In the genomic region with DNA sequence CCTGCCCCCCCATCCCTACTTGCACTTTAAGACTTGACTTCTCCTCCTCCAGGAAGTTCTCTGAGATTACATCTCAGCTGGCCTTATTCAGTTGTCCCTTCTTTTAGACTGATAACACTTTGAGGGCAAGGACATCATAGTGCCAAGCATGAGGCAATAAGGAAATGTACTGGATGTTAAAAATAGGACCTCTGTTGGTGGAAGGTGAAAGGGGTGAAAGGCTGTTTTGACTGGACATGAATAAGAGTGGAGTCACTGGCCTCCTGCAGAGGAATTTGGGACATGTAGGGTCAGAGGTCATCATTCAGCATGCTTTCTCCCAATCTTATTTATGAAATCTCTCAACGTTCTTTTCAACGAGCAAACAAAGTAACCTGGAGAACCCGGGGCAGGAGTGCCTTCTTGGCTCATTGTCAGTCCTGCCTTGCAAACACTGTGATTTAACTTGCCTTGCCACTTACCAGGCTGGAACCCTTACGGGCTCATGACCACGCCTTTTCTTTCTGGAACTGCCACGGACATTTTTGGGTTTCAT, we compare ENCODE assay signal across 1 cellular context.
TF ChIP-seq lines count a peak whose summit lies in the region.

No MANE protein-coding gene starts in this region.

TF ChIP-seq in K562, 482 proteins besides CTCF, POLR2A, EP300 and RAD21 (continued from another document):
- no peak for TF ChIP-seq TRIM25 (IDR thresholded peaks at IDR 0.05; ENCODE audit: borderline replicate concordance)
- TF ChIP-seq, protein P1, sequence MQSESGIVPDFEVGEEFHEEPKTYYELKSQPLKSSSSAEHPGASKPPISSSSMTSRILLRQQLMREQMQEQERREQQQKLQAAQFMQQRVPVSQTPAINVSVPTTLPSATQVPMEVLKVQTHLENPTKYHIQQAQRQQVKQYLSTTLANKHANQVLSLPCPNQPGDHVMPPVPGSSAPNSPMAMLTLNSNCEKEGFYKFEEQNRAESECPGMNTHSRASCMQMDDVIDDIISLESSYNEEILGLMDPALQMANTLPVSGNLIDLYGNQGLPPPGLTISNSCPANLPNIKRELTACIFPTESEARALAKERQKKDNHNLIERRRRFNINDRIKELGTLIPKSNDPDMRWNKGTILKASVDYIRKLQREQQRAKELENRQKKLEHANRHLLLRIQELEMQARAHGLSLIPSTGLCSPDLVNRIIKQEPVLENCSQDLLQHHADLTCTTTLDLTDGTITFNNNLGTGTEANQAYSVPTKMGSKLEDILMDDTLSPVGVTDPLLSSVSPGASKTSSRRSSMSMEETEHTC (IDR thresholded peaks at IDR 0.05), result no peak
- TF ChIP-seq RBM25 (IDR thresholded peaks at IDR 0.05; ENCODE audit: low read depth, low read length, severe bottlenecking), result peak; percentile 51
- TF ChIP-seq, protein P2, sequence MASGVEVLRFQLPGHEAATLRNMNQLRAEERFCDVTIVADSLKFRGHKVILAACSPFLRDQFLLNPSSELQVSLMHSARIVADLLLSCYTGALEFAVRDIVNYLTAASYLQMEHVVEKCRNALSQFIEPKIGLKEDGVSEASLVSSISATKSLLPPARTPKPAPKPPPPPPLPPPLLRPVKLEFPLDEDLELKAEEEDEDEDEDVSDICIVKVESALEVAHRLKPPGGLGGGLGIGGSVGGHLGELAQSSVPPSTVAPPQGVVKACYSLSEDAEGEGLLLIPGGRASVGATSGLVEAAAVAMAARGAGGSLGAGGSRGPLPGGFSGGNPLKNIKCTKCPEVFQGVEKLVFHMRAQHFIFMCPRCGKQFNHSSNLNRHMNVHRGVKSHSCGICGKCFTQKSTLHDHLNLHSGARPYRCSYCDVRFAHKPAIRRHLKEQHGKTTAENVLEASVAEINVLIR (CRISPR knock-in tag; IDR thresholded peaks at IDR 0.05), result no peak
- no peak for TF ChIP-seq NR2F6 (CRISPR knock-in tag; IDR thresholded peaks at IDR 0.05)
- TF ChIP-seq E2F3 (CRISPR knock-in tag; IDR thresholded peaks at IDR 0.05), result no peak
- no peak for TF ChIP-seq RBM22 (IDR thresholded peaks at IDR 0.05; ENCODE audit: low read depth, low read length, poor library complexity, severe bottlenecking)
- TF ChIP-seq ZNF79 (CRISPR knock-in tag; IDR thresholded peaks at IDR 0.05; ENCODE audit: low read depth), result no peak
- no peak for TF ChIP-seq ZNF347 (CRISPR knock-in tag; IDR thresholded peaks at IDR 0.05; ENCODE audit: low read depth)
- no peak for TF ChIP-seq ZNF146 (CRISPR knock-in tag; IDR thresholded peaks at IDR 0.05; ENCODE audit: unreplicated experiment)
- no peak for TF ChIP-seq REST (CRISPR knock-in tag; IDR thresholded peaks at IDR 0.05; ENCODE audit: low read depth)
- TF ChIP-seq, protein P3, sequence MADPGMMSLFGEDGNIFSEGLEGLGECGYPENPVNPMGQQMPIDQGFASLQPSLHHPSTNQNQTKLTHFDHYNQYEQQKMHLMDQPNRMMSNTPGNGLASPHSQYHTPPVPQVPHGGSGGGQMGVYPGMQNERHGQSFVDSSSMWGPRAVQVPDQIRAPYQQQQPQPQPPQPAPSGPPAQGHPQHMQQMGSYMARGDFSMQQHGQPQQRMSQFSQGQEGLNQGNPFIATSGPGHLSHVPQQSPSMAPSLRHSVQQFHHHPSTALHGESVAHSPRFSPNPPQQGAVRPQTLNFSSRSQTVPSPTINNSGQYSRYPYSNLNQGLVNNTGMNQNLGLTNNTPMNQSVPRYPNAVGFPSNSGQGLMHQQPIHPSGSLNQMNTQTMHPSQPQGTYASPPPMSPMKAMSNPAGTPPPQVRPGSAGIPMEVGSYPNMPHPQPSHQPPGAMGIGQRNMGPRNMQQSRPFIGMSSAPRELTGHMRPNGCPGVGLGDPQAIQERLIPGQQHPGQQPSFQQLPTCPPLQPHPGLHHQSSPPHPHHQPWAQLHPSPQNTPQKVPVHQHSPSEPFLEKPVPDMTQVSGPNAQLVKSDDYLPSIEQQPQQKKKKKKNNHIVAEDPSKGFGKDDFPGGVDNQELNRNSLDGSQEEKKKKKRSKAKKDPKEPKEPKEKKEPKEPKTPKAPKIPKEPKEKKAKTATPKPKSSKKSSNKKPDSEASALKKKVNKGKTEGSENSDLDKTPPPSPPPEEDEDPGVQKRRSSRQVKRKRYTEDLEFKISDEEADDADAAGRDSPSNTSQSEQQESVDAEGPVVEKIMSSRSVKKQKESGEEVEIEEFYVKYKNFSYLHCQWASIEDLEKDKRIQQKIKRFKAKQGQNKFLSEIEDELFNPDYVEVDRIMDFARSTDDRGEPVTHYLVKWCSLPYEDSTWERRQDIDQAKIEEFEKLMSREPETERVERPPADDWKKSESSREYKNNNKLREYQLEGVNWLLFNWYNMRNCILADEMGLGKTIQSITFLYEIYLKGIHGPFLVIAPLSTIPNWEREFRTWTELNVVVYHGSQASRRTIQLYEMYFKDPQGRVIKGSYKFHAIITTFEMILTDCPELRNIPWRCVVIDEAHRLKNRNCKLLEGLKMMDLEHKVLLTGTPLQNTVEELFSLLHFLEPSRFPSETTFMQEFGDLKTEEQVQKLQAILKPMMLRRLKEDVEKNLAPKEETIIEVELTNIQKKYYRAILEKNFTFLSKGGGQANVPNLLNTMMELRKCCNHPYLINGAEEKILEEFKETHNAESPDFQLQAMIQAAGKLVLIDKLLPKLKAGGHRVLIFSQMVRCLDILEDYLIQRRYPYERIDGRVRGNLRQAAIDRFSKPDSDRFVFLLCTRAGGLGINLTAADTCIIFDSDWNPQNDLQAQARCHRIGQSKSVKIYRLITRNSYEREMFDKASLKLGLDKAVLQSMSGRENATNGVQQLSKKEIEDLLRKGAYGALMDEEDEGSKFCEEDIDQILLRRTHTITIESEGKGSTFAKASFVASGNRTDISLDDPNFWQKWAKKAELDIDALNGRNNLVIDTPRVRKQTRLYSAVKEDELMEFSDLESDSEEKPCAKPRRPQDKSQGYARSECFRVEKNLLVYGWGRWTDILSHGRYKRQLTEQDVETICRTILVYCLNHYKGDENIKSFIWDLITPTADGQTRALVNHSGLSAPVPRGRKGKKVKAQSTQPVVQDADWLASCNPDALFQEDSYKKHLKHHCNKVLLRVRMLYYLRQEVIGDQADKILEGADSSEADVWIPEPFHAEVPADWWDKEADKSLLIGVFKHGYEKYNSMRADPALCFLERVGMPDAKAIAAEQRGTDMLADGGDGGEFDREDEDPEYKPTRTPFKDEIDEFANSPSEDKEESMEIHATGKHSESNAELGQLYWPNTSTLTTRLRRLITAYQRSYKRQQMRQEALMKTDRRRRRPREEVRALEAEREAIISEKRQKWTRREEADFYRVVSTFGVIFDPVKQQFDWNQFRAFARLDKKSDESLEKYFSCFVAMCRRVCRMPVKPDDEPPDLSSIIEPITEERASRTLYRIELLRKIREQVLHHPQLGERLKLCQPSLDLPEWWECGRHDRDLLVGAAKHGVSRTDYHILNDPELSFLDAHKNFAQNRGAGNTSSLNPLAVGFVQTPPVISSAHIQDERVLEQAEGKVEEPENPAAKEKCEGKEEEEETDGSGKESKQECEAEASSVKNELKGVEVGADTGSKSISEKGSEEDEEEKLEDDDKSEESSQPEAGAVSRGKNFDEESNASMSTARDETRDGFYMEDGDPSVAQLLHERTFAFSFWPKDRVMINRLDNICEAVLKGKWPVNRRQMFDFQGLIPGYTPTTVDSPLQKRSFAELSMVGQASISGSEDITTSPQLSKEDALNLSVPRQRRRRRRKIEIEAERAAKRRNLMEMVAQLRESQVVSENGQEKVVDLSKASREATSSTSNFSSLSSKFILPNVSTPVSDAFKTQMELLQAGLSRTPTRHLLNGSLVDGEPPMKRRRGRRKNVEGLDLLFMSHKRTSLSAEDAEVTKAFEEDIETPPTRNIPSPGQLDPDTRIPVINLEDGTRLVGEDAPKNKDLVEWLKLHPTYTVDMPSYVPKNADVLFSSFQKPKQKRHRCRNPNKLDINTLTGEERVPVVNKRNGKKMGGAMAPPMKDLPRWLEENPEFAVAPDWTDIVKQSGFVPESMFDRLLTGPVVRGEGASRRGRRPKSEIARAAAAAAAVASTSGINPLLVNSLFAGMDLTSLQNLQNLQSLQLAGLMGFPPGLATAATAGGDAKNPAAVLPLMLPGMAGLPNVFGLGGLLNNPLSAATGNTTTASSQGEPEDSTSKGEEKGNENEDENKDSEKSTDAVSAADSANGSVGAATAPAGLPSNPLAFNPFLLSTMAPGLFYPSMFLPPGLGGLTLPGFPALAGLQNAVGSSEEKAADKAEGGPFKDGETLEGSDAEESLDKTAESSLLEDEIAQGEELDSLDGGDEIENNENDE (IDR thresholded peaks at IDR 0.05; ENCODE audit: low read depth, low read length), result no peak
- no peak for TF ChIP-seq ZNF444 (CRISPR knock-in tag; IDR thresholded peaks at IDR 0.05)
- no peak for TF ChIP-seq OTX1 (CRISPR knock-in tag; IDR thresholded peaks at IDR 0.05)
- TF ChIP-seq HDAC8 (tag; IDR thresholded peaks at IDR 0.05), result no peak
- no peak for TF ChIP-seq YBX1 (IDR thresholded peaks at IDR 0.05)
- no peak for TF ChIP-seq ZNF584 (CRISPR knock-in tag; IDR thresholded peaks at IDR 0.05; ENCODE audit: low read depth)
- TF ChIP-seq KLF10 (CRISPR knock-in tag; IDR thresholded peaks at IDR 0.05), result no peak
- TF ChIP-seq TFAM (CRISPR knock-in tag; conservative IDR thresholded peaks at IDR 0.05), result no peak
- no peak for TF ChIP-seq ZNF766 (CRISPR knock-in tag; conservative IDR thresholded peaks at IDR 0.05)
- TF ChIP-seq MTA3 (IDR thresholded peaks at IDR 0.05; ENCODE audit: borderline replicate concordance), result no peak
- no peak for TF ChIP-seq RUNX1 (IDR thresholded peaks at IDR 0.05; ENCODE audit: low read depth)
- no peak for TF ChIP-seq NR4A1 (CRISPR knock-in tag; IDR thresholded peaks at IDR 0.05)
- TF ChIP-seq NR4A1 (tag; IDR thresholded peaks at IDR 0.05), result no peak
- peak; percentile 61 for TF ChIP-seq NR2C1 (IDR thresholded peaks at IDR 0.05)
- peak; percentile 51; the same call in 1 of the 2 replicates for TF ChIP-seq NR2C1 (tag; IDR thresholded peaks at IDR 0.05)
- no peak for TF ChIP-seq BCL6 (CRISPR knock-in tag; IDR thresholded peaks at IDR 0.05)
- no peak for TF ChIP-seq SIRT6 (IDR thresholded peaks at IDR 0.05; ENCODE audit: low read depth, low read length)
- TF ChIP-seq BCOR (IDR thresholded peaks at IDR 0.05), result peak; percentile 78
- no peak for TF ChIP-seq KLF13 (tag; IDR thresholded peaks at IDR 0.05; ENCODE audit: borderline replicate concordance, low read depth)
- TF ChIP-seq SMARCA5 (IDR thresholded peaks at IDR 0.05), result no peak
- TF ChIP-seq TCFL5 (CRISPR knock-in tag; conservative IDR thresholded peaks at IDR 0.05), result no peak
- TF ChIP-seq THRAP3 (IDR thresholded peaks at IDR 0.05; ENCODE audit: borderline replicate concordance), result no peak
- TF ChIP-seq NFE2 (IDR thresholded peaks at IDR 0.05; ENCODE audit: low read depth), result no peak
- TF ChIP-seq CHD1 (IDR thresholded peaks at IDR 0.05; ENCODE audit: low read length), result no peak
- TF ChIP-seq CEBPB (tag; IDR thresholded peaks at IDR 0.05), result no peak
- TF ChIP-seq ZFP36 (IDR thresholded peaks at IDR 0.05; ENCODE audit: low read depth, low read length, partially characterized antibody), result peak; percentile 87
- TF ChIP-seq ZNF217 (CRISPR knock-in tag; IDR thresholded peaks at IDR 0.05), result no peak
